ENCODE assay signal across 7 cellular contexts in genomic region chr5:172902497-172903472, GRCh38. TPM values are rescaled to one million over a fixed set of nuclear protein-coding genes. Genes with fewer than 3 reads are reported as not detected.
DNase-seq lines count a peak whose midpoint lies in the region; ATAC-seq and TF ChIP-seq lines count a peak whose summit lies in the region.

No MANE protein-coding gene starts in this region.

- H4K5ac ChIP-seq in H9 (ENCODE audit: insufficient read length, low read depth, low read length): no peak overlapping the region

- ATAC-seq in HG03378 (IDR thresholded peaks at IDR 0.05; ENCODE audit: unreplicated experiment): no peak

- no peak overlapping the region for H3K56ac ChIP-seq in H9 (ENCODE audit: insufficient read length, low read depth, low read length)

- H2AFZ ChIP-seq in H9 (ENCODE audit: low read length): no peak overlapping the region

- H3K18ac ChIP-seq in H9 (ENCODE audit: insufficient read length, low read depth, low read length): no peak overlapping the region

- H3K79me1 ChIP-seq in H9 (ENCODE audit: insufficient read depth, low read depth, low read length, poor library complexity, severe bottlenecking): no peaks in the 10 kb centered on the region

- H3K4ac ChIP-seq in H9 (ENCODE audit: low read depth, low read length): no peak overlapping the region

- H3K27ac Mint-ChIP-seq in H9 (peak overlapping the region in 1 of 3 experiments; percentile 81; a peak in 1 of 7 replicates), glutamatergic neuron (ENCODE audit: unreplicated experiment) (no peak overlapping the region)

- H3K14ac ChIP-seq in H9 (ENCODE audit: insufficient read depth, low read length): no peak overlapping the region

- no peaks in the 10 kb centered on the region for H4K20me1 ChIP-seq in H9 (ENCODE audit: control insufficient read depth, insufficient read depth, insufficient read length)

- H3K9me3 Mint-ChIP-seq in H9 (no peaks in the 10 kb centered on the region; a peak in 1 of 5 replicates), glutamatergic neuron (ENCODE audit: unreplicated experiment) (peaks cover 5% of the 10 kb centered on the region)

- H2BK5ac ChIP-seq in H9 (ENCODE audit: insufficient read length, low read length): no peak overlapping the region

- H4K91ac ChIP-seq in H9 (ENCODE audit: insufficient read length, low read depth, low read length): no peak overlapping the region

- peaks cover 13 to 34% (median 28%) of the 10 kb centered on the region in 3 experiments; a peak in 6 of 7 replicates for H3K36me3 Mint-ChIP-seq in H9 (ENCODE audit: insufficient read depth in 1 of 3, low read depth in 3 of 3)
- H3K36me3 Mint-ChIP-seq in glutamatergic neuron (ENCODE audit: unreplicated experiment): peaks cover 5% of the 10 kb centered on the region

- H4K8ac ChIP-seq in H9 (replicated peaks; ENCODE audit: insufficient read length, low read depth, low read length): no peak overlapping the region

- no peak overlapping the region for H3K4me2 ChIP-seq in H9 (ENCODE audit: insufficient read depth, insufficient read length, low read length)

- no peak overlapping the region for H2BK120ac ChIP-seq in H9 (ENCODE audit: low read depth, low read length, poor library complexity, severe bottlenecking)

- no peaks in the 10 kb centered on the region for H3K27me3 ChIP-seq in H9 (ENCODE audit: insufficient read depth, low read length)

- peaks cover 12 to 29% of the 10 kb centered on the region in 2 experiments for H3K4me1 Mint-ChIP-seq in H9
- peaks cover 22% of the 10 kb centered on the region for H3K4me1 Mint-ChIP-seq in glutamatergic neuron (ENCODE audit: low read depth, unreplicated experiment)

- H2BK15ac ChIP-seq in H9 (ENCODE audit: low read depth, low read length): no peak overlapping the region

- no peak overlapping the region for H2BK12ac ChIP-seq in H9 (ENCODE audit: insufficient read length, low read depth, low read length)

- H3K4me3 Mint-ChIP-seq in H9 (no peak overlapping the region), glutamatergic neuron (ENCODE audit: unreplicated experiment) (no peak overlapping the region)

- no CpG with 5 or more reads among the region's 25 CpGs for WGBS in H9 (ENCODE audit: extremely low coverage, insufficient read length, low lambda C conversion rate)

- H3K4me1 ChIP-seq in H9 (ENCODE audit: insufficient read depth, low read length): peaks cover 7% of the 10 kb centered on the region; the same call in 1 of the 2 replicates

- no peak overlapping the region for H3K23ac ChIP-seq in H9 (ENCODE audit: insufficient read length, low read depth, low read length)

- no peaks in the 10 kb centered on the region for H3K9me3 ChIP-seq in H9 (ENCODE audit: control insufficient read depth, low read depth, low read length)

- no peaks in the 10 kb centered on the region for H3K79me2 ChIP-seq in H9 (ENCODE audit: insufficient read depth, low read length)

- H2BK20ac ChIP-seq in H9 (ENCODE audit: low read depth, low read length, poor library complexity, severe bottlenecking): no peak overlapping the region

- H3K23me2 ChIP-seq in H9 (ENCODE audit: insufficient read length, low read depth, low read length, poor library complexity, severe bottlenecking): no peaks in the 10 kb centered on the region

- peak; percentile 57 for DNase-seq in H9
- DNase-seq in T1000 (lab: John Stamatoyannopoulos, UW): peak; percentile 70
- peak; percentile 61 for DNase-seq in glutamatergic neuron
- peak; percentile 43 for DNase-seq in pons (ENCODE audit: low spot score)
- no peak for DNase-seq in CD1c-positive myeloid dendritic cell (ENCODE audit: extremely low spot score)
- no peak for DNase-seq in NOMO-1 treated with dmso at 0.1 percent for 144 hours (lab: John Stamatoyannopoulos, UW; ENCODE audit: unreplicated experiment)

- TF ChIP-seq CTCF in H9 (conservative IDR thresholded peaks at IDR 0.05) (peak; percentile 59), glutamatergic neuron (IDR thresholded peaks at IDR 0.05; ENCODE audit: partially characterized antibody, unreplicated experiment) (no peak)

- no peak overlapping the region for H3K9ac ChIP-seq in H9 (ENCODE audit: extremely low read depth, insufficient read length, low read length)

- no peak overlapping the region for H3K27ac ChIP-seq in H9 (ENCODE audit: insufficient read length, low read depth, low read length)

- H2AK5ac ChIP-seq in H9 (ENCODE audit: insufficient read length, low read length): no peak overlapping the region

- no peak overlapping the region for H3T11ph ChIP-seq in H9 (ENCODE audit: low read length)

- H3K27me3 Mint-ChIP-seq in H9 (ENCODE audit: low read depth) (no peaks in the 10 kb centered on the region), glutamatergic neuron (ENCODE audit: unreplicated experiment) (peaks cover 8% of the 10 kb centered on the region)

RNA-seq across cellular contexts. Expression of gene RPL26L1, which starts 56.4 kb away (rescaled TPM):
- total RNA-seq in H9 (2021) (53.6 and 57.5 TPM in 2 replicates), glutamatergic neuron (ENCODE audit: unreplicated experiment) (50.6 TPM)

Comparison
In these comparisons a context has a peak if more than half of its experiments do, and no peak if none do; other contexts are left out.
1. DNase-seq: peak in H9 (single experiment), T1000 (single experiment), glutamatergic neuron (single experiment) and pons (single experiment); none in CD1c-positive myeloid dendritic cell (single experiment) and NOMO-1 treated with dmso at 0.1 percent for 144 hours (single experiment).